In genomic region chr16:10521681-10522274, GRCh38 we compare ENCODE assay signal across 8 cellular contexts. TPM values are rescaled to one million over a fixed set of nuclear protein-coding genes. Genes with fewer than 3 reads are reported as not detected.
DNase-seq lines count a peak whose midpoint lies in the region; ATAC-seq, FAIRE-seq and TF ChIP-seq lines count a peak whose summit lies in the region.

No MANE protein-coding gene starts in this region.

- peaks cover 3% of the 10 kb centered on the region for H3K4me1 Mint-ChIP-seq in activated CD4-positive, alpha-beta T cell treated with anti-CD3 and anti-CD28 coated beads, Interleukin-2, amount 10 ng/mL, durations not matched to agents 24 days and 14 days
- H3K4me1 Mint-ChIP-seq in endothelial cell (ENCODE audit: unreplicated experiment) (no peaks in the 10 kb centered on the region), mesothelial cell of epicardium (peaks cover 9% of the 10 kb centered on the region)

- no peak for TF ChIP-seq EP300 in transverse colon (IDR thresholded peaks at IDR 0.05; ENCODE audit: low read depth)

- 0 to 35% methylated on average over 1 to 9 of the region's 9 CpGs for WGBS in transverse colon (ENCODE audit: low coverage in 1 of 2), 2 donors

- no peaks in the 10 kb centered on the region for H3K36me3 Mint-ChIP-seq in activated CD4-positive, alpha-beta T cell treated with anti-CD3 and anti-CD28 coated beads, Interleukin-2, amount 10 ng/mL, durations not matched to agents 24 days and 14 days (ENCODE audit: low read depth)
- no peaks in the 10 kb centered on the region for H3K36me3 Mint-ChIP-seq in endothelial cell (ENCODE audit: low read depth, unreplicated experiment)
- H3K36me3 Mint-ChIP-seq in mesothelial cell of epicardium: peaks cover 2% of the 10 kb centered on the region

- H3K9me3 ChIP-seq in transverse colon: no peaks in the 10 kb centered on the region

- ATAC-seq in HG03045 (IDR thresholded peaks at IDR 0.05; ENCODE audit: unreplicated experiment): no peak

- intact Hi-C loops in activated CD4-positive, alpha-beta T cell treated with anti-CD3 and anti-CD28 coated beads, Interleukin-2, amount 10 ng/mL, durations not matched to agents 24 days and 14 days (cut with micrococcal nuclease): loop anchor here (1.0 kb wide), 1 partner anchor 216 kb away; no protein-coding TSS in a partner anchor
- intact Hi-C loops in transverse colon (cut with DNase I; ENCODE audit: low total_unique reads): loop anchor here (2.0 to 10.0 kb wide), 2 partner anchors 215 to 393 kb away; no protein-coding TSS in a partner anchor

- H3K4me1 ChIP-seq in transverse colon: no peaks in the 10 kb centered on the region

- no peak overlapping the region for H3K4me3 ChIP-seq in transverse colon

- H3K27ac Mint-ChIP-seq in activated CD4-positive, alpha-beta T cell treated with anti-CD3 and anti-CD28 coated beads, Interleukin-2, amount 10 ng/mL, durations not matched to agents 24 days and 14 days: no peak overlapping the region
- H3K27ac Mint-ChIP-seq in endothelial cell (ENCODE audit: unreplicated experiment): no peak overlapping the region
- H3K27ac Mint-ChIP-seq in mesothelial cell of epicardium: no peak overlapping the region

- in situ Hi-C loops in transverse colon (cut with MboI; ENCODE audit: low pct_ligation_motif_present in 1 of 4, low pct_unique_long_range_greater_than_20kb in 1 of 4, low sequenced_read_pairs in 3 of 4): loop anchor here in 2 of 4 donors (5.0 to 25.0 kb wide), 2 partner anchors 216 to 391 kb away; no protein-coding TSS in a partner anchor

- H3K27ac ChIP-seq in transverse colon: no peak overlapping the region

- TF ChIP-seq CTCF in endothelial cell (IDR thresholded peaks at IDR 0.05; ENCODE audit: unreplicated experiment): peak; percentile 92
- peak; percentile 92 for TF ChIP-seq CTCF in mesothelial cell of epicardium (IDR thresholded peaks at IDR 0.05; ENCODE audit: unreplicated experiment)
- TF ChIP-seq CTCF in transverse colon (IDR thresholded peaks at IDR 0.05): peak; percentile 84 to 92 (median 88)

- H3K9me3 Mint-ChIP-seq in activated CD4-positive, alpha-beta T cell treated with anti-CD3 and anti-CD28 coated beads, Interleukin-2, amount 10 ng/mL, durations not matched to agents 24 days and 14 days: no peaks in the 10 kb centered on the region
- H3K9me3 Mint-ChIP-seq in endothelial cell (ENCODE audit: unreplicated experiment) (no peaks in the 10 kb centered on the region), mesothelial cell of epicardium (no peaks in the 10 kb centered on the region)

- H3K27me3 Mint-ChIP-seq in activated CD4-positive, alpha-beta T cell treated with anti-CD3 and anti-CD28 coated beads, Interleukin-2, amount 10 ng/mL, durations not matched to agents 24 days and 14 days: no peaks in the 10 kb centered on the region
- peaks cover 1% of the 10 kb centered on the region for H3K27me3 Mint-ChIP-seq in endothelial cell (ENCODE audit: unreplicated experiment)
- H3K27me3 Mint-ChIP-seq in mesothelial cell of epicardium (ENCODE audit: low read depth): peaks cover 17% of the 10 kb centered on the region

- DNase-seq in AG08396 (ENCODE audit: low spot score) (peak; percentile 78), GM18507 (ENCODE audit: extremely low spot score, insufficient read length, low read depth) (peak; percentile 39), NCI-H2227 treated with DMSO at 0.1 percent for 48 hours (lab: John Stamatoyannopoulos, UW) (peak; percentile 11), endothelial cell (ENCODE audit: low spot score) (peak; percentile 62), mesothelial cell of epicardium (ENCODE audit: low spot score in 2 of 2, unreplicated experiment in 2 of 2) (peak in 1 of 2 experiments; percentile 61), transverse colon (peak; percentile 70)
- DNase-seq in activated CD4-positive, alpha-beta T cell treated with anti-CD3 and anti-CD28 coated beads, Interleukin-2, amount 10 ng/mL, durations not matched to agents 24 days and 14 days: peak; percentile 82

- no peak overlapping the region for H3K4me3 Mint-ChIP-seq in activated CD4-positive, alpha-beta T cell treated with anti-CD3 and anti-CD28 coated beads, Interleukin-2, amount 10 ng/mL, durations not matched to agents 24 days and 14 days
- H3K4me3 Mint-ChIP-seq in endothelial cell (ENCODE audit: unreplicated experiment) (no peak overlapping the region), mesothelial cell of epicardium (no peak overlapping the region)

- no peak for TF ChIP-seq POLR2A in transverse colon (IDR thresholded peaks at IDR 0.05)

- H3K27me3 ChIP-seq in transverse colon: no peaks in the 10 kb centered on the region

- no peaks in the 10 kb centered on the region for H3K36me3 ChIP-seq in transverse colon

- FAIRE-seq in GM18507 (lab: Jason Lieb, UNC): peak; percentile 78

RNA-seq across cellular contexts. Expression of gene EMP2, which starts 58.6 kb away (rescaled TPM):
- not detected in 2 replicates for total RNA-seq in activated CD4-positive, alpha-beta T cell treated with anti-CD3 and anti-CD28 coated beads, Interleukin-2, amount 10 ng/mL, durations not matched to agents 24 days and 14 days
- 8.6 TPM for total RNA-seq in endothelial cell (ENCODE audit: unreplicated experiment)
- total RNA-seq in mesothelial cell of epicardium: 50.7 to 53.8 TPM (median 51.0 TPM) in 3 replicates
- total RNA-seq in transverse colon: 10 to 100 TPM; 22.1 to 51.0 (median 40.2) TPM
